14 cellular contexts compared by ENCODE assay signal in genomic region chr3:69494091-69494659, GRCh38.
A peak's percentile ranks its signal among the peaks of the same experiment; 100 is the strongest.
DNase-seq lines count a peak whose midpoint lies in the region; ATAC-seq and TF ChIP-seq lines count a peak whose summit lies in the region.
"Had no signal": no experiment of that assay in that cellular context is flagged by ENCODE, and none has a peak within 500 bp of the region (broad histone marks: within the 10 kb centered on the region; RNA-seq: fewer than 3 reads in every experiment).

No MANE protein-coding gene starts in this region.

- peak; percentile 64 for ATAC-seq in Right ventricle myocardium superior (ENCODE audit: poor library complexity)
- ATAC-seq in Right ventricle myocardium inferior = no peak
- no peak for ATAC-seq in left lung
- no peak for ATAC-seq in GM21360 (IDR thresholded peaks at IDR 0.05; ENCODE audit: unreplicated experiment)
- ATAC-seq: HCT116, HepG2 had no signal

- H3K4me3 ChIP-seq in right atrium auricular region = no peak overlapping the region
- H3K4me3 ChIP-seq in H7 (ENCODE audit: insufficient read depth, low read depth, low read length) = no peak overlapping the region
- H3K4me3 ChIP-seq in left lung = no peak overlapping the region

- no peaks in the 10 kb centered on the region for H3K9me3 ChIP-seq in right atrium auricular region
- H3K9me3 ChIP-seq in left lung = no peaks in the 10 kb centered on the region

- intact Hi-C loops in Right ventricle myocardium superior (cut with DNase I) (no loop called here), Right ventricle myocardium inferior (cut with DNase I) (no loop called here), left lung (cut with DNase I) (no loop called here)

- H3K4me1 ChIP-seq in right atrium auricular region = peaks cover 0 to 38% of the 10 kb centered on the region in 2 donors
- peaks cover 0 to 2% of the 10 kb centered on the region in 2 donors for H3K4me1 ChIP-seq in left lung

- H3K27ac ChIP-seq in right atrium auricular region (peak overlapping the region; percentile 60 to 72), left lung (no peak overlapping the region)
- H3K27ac ChIP-seq: 22Rv1 had no signal

- DNase-seq in Right ventricle myocardium superior = no peak
- no peak for DNase-seq in Right ventricle myocardium inferior (ENCODE audit: missing footprints)
- peak; percentile 83 for DNase-seq in foreskin melanocyte
- no peak for DNase-seq in right atrium auricular region (ENCODE audit: low spot score)
- DNase-seq in H7 = no peak
- DNase-seq in NCI-H187 treated with DMSO at 0.1 percent for 48 hours (lab: John Stamatoyannopoulos, UW) = no peak
- DNase-seq in left lung = no peak
- DNase-seq: CD8-positive, alpha-beta memory T cell; DMS53; GF-D8 had no signal

- no peaks in the 10 kb centered on the region for H3K27me3 ChIP-seq in right atrium auricular region
- H3K27me3 ChIP-seq in H7 (ENCODE audit: control insufficient read depth, insufficient read depth, low read length) = no peaks in the 10 kb centered on the region
- H3K27me3 ChIP-seq in left lung = no peaks in the 10 kb centered on the region

- H3K36me3 ChIP-seq in right atrium auricular region (no peaks in the 10 kb centered on the region), H7 (replicated peaks; ENCODE audit: control insufficient read depth, insufficient read depth, low read length) (no peaks in the 10 kb centered on the region), left lung (no peaks in the 10 kb centered on the region)

- no peak for TF ChIP-seq CTCF in right atrium auricular region (IDR thresholded peaks at IDR 0.05)
- TF ChIP-seq CTCF in left lung (IDR thresholded peaks at IDR 0.05) = no peak

Comparison
In these comparisons a context has a peak if more than half of its experiments do, and no peak if none do; other contexts are left out.
1. H3K27ac ChIP-seq: peak in right atrium auricular region (2 of 2); none in left lung (0 of 2).